Comparison of ENCODE assay signal across 9 cellular contexts in genomic region chrX:151722241-151722846, GRCh38. TPM values are rescaled to one million over a fixed set of nuclear protein-coding genes. Genes with fewer than 3 reads are reported as not detected.
DNase-seq lines count a peak whose midpoint lies in the region; ATAC-seq and TF ChIP-seq lines count a peak whose summit lies in the region.
"Had no signal": no experiment of that assay in that cellular context is flagged by ENCODE, and none has a peak within 500 bp of the region (broad histone marks: within the 10 kb centered on the region; RNA-seq: fewer than 3 reads in every experiment).

No MANE protein-coding gene starts in this region.

- ATAC-seq in GM18502 (IDR thresholded peaks at IDR 0.05; ENCODE audit: poor library complexity, unreplicated experiment) (peak; percentile 85), sciatic nerve (peak; percentile 65), HG03280 (IDR thresholded peaks at IDR 0.05; ENCODE audit: unreplicated experiment) (no peak), gastroesophageal sphincter (no peak), HG02759 (IDR thresholded peaks at IDR 0.05; ENCODE audit: unreplicated experiment) (no peak), T-helper 17 cell (no peak)

- H3K36me3 ChIP-seq in cardiac muscle cell (no peaks in the 10 kb centered on the region), gastroesophageal sphincter (no peaks in the 10 kb centered on the region)

- TF ChIP-seq CTCF in cardiac muscle cell (IDR thresholded peaks at IDR 0.05; ENCODE audit: low read depth, low read length), result peak; percentile 46
- peak in 2 of 4 experiments; percentile 14 to 49 for TF ChIP-seq CTCF in gastroesophageal sphincter (IDR thresholded peaks at IDR 0.05)

- no peak overlapping the region for H3K4me3 Mint-ChIP-seq in T-helper 17 cell

- intact Hi-C loops in sciatic nerve (cut with DNase I), result no loop called here

- H3K27me3 Mint-ChIP-seq in T-helper 17 cell, result peaks cover 2% of the 10 kb centered on the region

- H3K9me3 ChIP-seq in cardiac muscle cell (ENCODE audit: low read depth) (no peaks in the 10 kb centered on the region), gastroesophageal sphincter (no peaks in the 10 kb centered on the region), T-helper 17 cell (ENCODE audit: control insufficient read depth, low read length, poor library complexity, severe bottlenecking) (no peaks in the 10 kb centered on the region)

- no peak overlapping the region for H3K27ac Mint-ChIP-seq in T-helper 17 cell

- H3K4me3 ChIP-seq in cardiac muscle cell, result no peak overlapping the region
- no peak overlapping the region for H3K4me3 ChIP-seq in gastroesophageal sphincter

- TF ChIP-seq EP300 in gastroesophageal sphincter (IDR thresholded peaks at IDR 0.05), result no peak

- WGBS in gastroesophageal sphincter (ENCODE audit: low coverage in 1 of 2), 2 donors, result no CpG with 5 or more reads among the region's 24 CpGs

- H3K27ac ChIP-seq in cardiac muscle cell (no peak overlapping the region), gastroesophageal sphincter (no peak overlapping the region)
- H3K27ac ChIP-seq: RWPE1 had no signal

- H3K27me3 ChIP-seq in cardiac muscle cell (no peaks in the 10 kb centered on the region), gastroesophageal sphincter (no peaks in the 10 kb centered on the region)

- H3K36me3 Mint-ChIP-seq in T-helper 17 cell (ENCODE audit: low read depth), result no peaks in the 10 kb centered on the region

- peak; percentile 9 for DNase-seq in NCI-H748 treated with DMSO at 0.1 percent for 48 hours (lab: John Stamatoyannopoulos, UW)
- peak; percentile 34 to 73 for DNase-seq in cardiac muscle cell (ENCODE audit: low read depth in 1 of 2, low spot score in 1 of 2)
- DNase-seq in sciatic nerve (ENCODE audit: low spot score), result peak; percentile 63
- DNase-seq in T-helper 17 cell, result no peak

- H3K4me1 ChIP-seq in cardiac muscle cell (ENCODE audit: low read depth), result no peaks in the 10 kb centered on the region
- H3K4me1 ChIP-seq in gastroesophageal sphincter, result no peaks in the 10 kb centered on the region

- TF ChIP-seq POLR2A in gastroesophageal sphincter (IDR thresholded peaks at IDR 0.05), result no peak

- H3K4me1 Mint-ChIP-seq in T-helper 17 cell, result no peaks in the 10 kb centered on the region

RNA-seq across cellular contexts. Expression of gene FATE1, which starts 6.5 kb away (rescaled TPM):
- total RNA-seq in cardiac muscle cell, result 0.15 and 0.18 TPM in 2 replicates
- polyA plus RNA-seq in cardiac muscle cell, result not detected in 2 replicates
- 0.36 TPM for total RNA-seq in sciatic nerve
- under 1 TPM in 1 of 4 donors, not detected in 3; 0.42 TPM for total RNA-seq in gastroesophageal sphincter
- total RNA-seq in T-helper 17 cell, result not detected

RNA-seq across cellular contexts. Expression of gene CNGA2, which starts 12.2 kb away (rescaled TPM):
- total RNA-seq in cardiac muscle cell, result not detected in 2 replicates
- not detected in 2 replicates for polyA plus RNA-seq in cardiac muscle cell
- not detected for total RNA-seq in sciatic nerve
- not detected for total RNA-seq in gastroesophageal sphincter
- total RNA-seq in T-helper 17 cell, result not detected

RNA-seq across cellular contexts. Expression of gene PRRG3, which starts 27.1 kb away (rescaled TPM):
- total RNA-seq in cardiac muscle cell, result 4.8 and 10.6 TPM in 2 replicates
- 5.6 and 18.1 TPM in 2 replicates for polyA plus RNA-seq in cardiac muscle cell
- total RNA-seq in sciatic nerve, result 64.3 TPM
- total RNA-seq in gastroesophageal sphincter, result 1 to 10 TPM in 1 of 4 donors, under 1 TPM in 3; 0.47 to 1.3 (median 0.71) TPM
- not detected for total RNA-seq in T-helper 17 cell

Comparison
In these comparisons a context has a peak if more than half of its experiments do, and no peak if none do; other contexts are left out.
1. ATAC-seq: peak in GM18502 (single experiment) and sciatic nerve (single experiment); none in HG03280 (single experiment), gastroesophageal sphincter (single experiment), HG02759 (single experiment) and T-helper 17 cell (single experiment).
2. DNase-seq: peak in NCI-H748 treated with DMSO at 0.1 percent for 48 hours (single experiment), cardiac muscle cell (2 of 2) and sciatic nerve (single experiment); none in T-helper 17 cell (0 of 3).